24 cellular contexts compared by ENCODE assay signal in the genomic region with DNA sequence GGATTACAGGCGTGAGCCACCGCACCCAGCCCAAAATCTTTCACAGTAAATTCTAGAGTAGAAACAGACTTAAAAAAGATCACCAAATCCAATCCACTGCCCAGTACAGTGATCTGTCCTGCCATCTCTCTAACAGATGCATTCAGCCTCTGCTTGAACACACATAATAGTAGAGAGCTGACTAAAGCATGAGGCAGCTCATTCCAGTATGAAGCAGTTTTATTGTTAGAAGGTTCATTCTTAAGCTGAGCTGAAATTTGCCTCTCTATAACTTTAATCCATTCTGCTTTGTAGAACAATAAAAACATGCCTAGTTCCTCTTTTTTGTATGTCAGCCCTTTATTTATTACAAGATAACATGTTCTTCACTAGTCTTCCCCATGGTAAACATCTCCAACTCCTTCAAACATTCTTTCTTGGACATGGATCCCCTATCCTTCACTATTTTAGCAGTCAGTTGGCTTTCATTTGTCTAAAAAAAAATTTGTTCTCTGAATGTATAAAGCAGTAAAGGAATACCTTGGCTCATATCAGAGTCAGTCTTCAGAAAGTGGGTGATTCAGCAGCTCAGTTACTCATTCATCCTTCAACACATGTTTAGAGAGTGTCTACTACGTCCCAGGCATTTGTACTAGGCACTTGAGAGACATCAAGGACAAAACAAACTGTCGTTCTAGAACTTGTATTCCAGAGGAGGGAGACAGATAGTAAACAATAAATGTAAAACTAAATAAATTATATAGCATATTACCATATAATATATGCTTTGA. TPM values are rescaled to one million over a fixed set of nuclear protein-coding genes. Genes with fewer than 3 reads are reported as not detected.
DNase-seq lines count a peak whose midpoint lies in the region; ATAC-seq, FAIRE-seq and TF ChIP-seq lines count a peak whose summit lies in the region.
"Had no signal": no experiment of that assay in that cellular context is flagged by ENCODE, and none has a peak within 500 bp of the region (broad histone marks: within the 10 kb centered on the region; RNA-seq: fewer than 3 reads in every experiment).

No MANE protein-coding gene starts in this region.

- no peak overlapping the region for H2AFZ ChIP-seq in IMR-90 (replicated peaks; ENCODE audit: low read length, poor library complexity)
- H2AFZ ChIP-seq in astrocyte (ENCODE audit: low read depth, low read length) = no peak overlapping the region

- H2BK120ac ChIP-seq in IMR-90 (ENCODE audit: low read depth, low read length) = no peak overlapping the region

- TF ChIP-seq RAD21 in IMR-90 (IDR thresholded peaks at IDR 0.05; ENCODE audit: low read length) = no peak

- DNase-seq in AG08395 (ENCODE audit: low spot score) (peak; percentile 15), IMR-90 (peak; percentile 69), astrocyte (ENCODE audit: low read depth) (peak; percentile 63), foreskin keratinocyte (peak; percentile 22 to 62), T-helper 9 cell (no peak)
- DNase-seq: activated CD4-positive, alpha-beta T cell treated with anti-CD3 and anti-CD28 coated beads, Interleukin-2, amount 50 U/mL, for 48 hours; activated T-cell treated with anti-CD3 and anti-CD28 coated beads, Interleukin-2, amount 50 U/mL, for 1 hour; cerebellar nuclear complex; COR-L47; endodermal cell; GF-D8; immature natural killer cell; NCI-H1048; NCI-H526; stimulated activated naive CD8-positive, alpha-beta T cell treated with anti-CD3 and anti-CD28 coated beads, Interleukin-15, amount 100 ng/mL, for 72 hours; SW 1271 had no signal

- H3K36me3 Mint-ChIP-seq in astrocyte (ENCODE audit: low read depth, unreplicated experiment) = no peaks in the 10 kb centered on the region
- H3K36me3 Mint-ChIP-seq in activated T-helper 17 cell treated with anti-CD3 and anti-CD28 coated beads, Interleukin-2, amount 50 U/mL, for 72 hours (ENCODE audit: low read depth) = no peaks in the 10 kb centered on the region
- H3K36me3 Mint-ChIP-seq: immature natural killer cell; memory B cell; natural killer cell treated with Interleukin-12 subunit alpha and Interleukin-12 subunit beta and Interleukin-15 and Interleukin-18, amount 100 ng/mL, for 72 hours had no signal

- no peak overlapping the region for H2AK5ac ChIP-seq in IMR-90 (ENCODE audit: low read depth, low read length)

- H3K9me3 Mint-ChIP-seq in astrocyte (ENCODE audit: unreplicated experiment) = peaks cover 2% of the 10 kb centered on the region
- H3K9me3 Mint-ChIP-seq in activated T-helper 17 cell treated with anti-CD3 and anti-CD28 coated beads, Interleukin-2, amount 50 U/mL, for 72 hours = no peaks in the 10 kb centered on the region
- H3K9me3 Mint-ChIP-seq: memory B cell; natural killer cell treated with Interleukin-12 subunit alpha and Interleukin-12 subunit beta and Interleukin-15 and Interleukin-18, amount 100 ng/mL, for 72 hours; stimulated activated naive CD8-positive, alpha-beta T cell treated with anti-CD3 and anti-CD28 coated beads, Interleukin-15, amount 100 ng/mL, for 72 hours had no signal

- CTCF ChIA-PET in IMR-90 (lab: Yijun Ruan, JAX) = no interaction called here

- H3K9me3 ChIP-seq in IMR-90 (ENCODE audit: control insufficient read depth, insufficient read depth, low read length) = no peaks in the 10 kb centered on the region
- no peaks in the 10 kb centered on the region for H3K9me3 ChIP-seq in astrocyte (ENCODE audit: insufficient read depth, low read depth, low read length)

- H3K9ac ChIP-seq in IMR-90 (ENCODE audit: low read depth, low read length) (no peak overlapping the region), astrocyte (ENCODE audit: low read length) (no peak overlapping the region)

- no peaks in the 10 kb centered on the region for H3K79me2 ChIP-seq in astrocyte (ENCODE audit: insufficient read depth, low read length)

- H2BK20ac ChIP-seq in IMR-90 (ENCODE audit: low read depth, low read length) = no peak overlapping the region

- H4K91ac ChIP-seq in IMR-90 (ENCODE audit: insufficient read depth, low read depth, low read length) = no peak overlapping the region

- H2BK15ac ChIP-seq in IMR-90 (ENCODE audit: low read depth, low read length) = no peak overlapping the region

- no peaks in the 10 kb centered on the region for H3K79me1 ChIP-seq in IMR-90 (ENCODE audit: low read depth in 1 of 2, low read length in 2 of 2)

- dilution Hi-C loops in IMR-90 (cut with HindIII; ENCODE audit: low sequenced_read_pairs, unreplicated experiment) = no loop called here

- no peak overlapping the region for H3K18ac ChIP-seq in IMR-90 (ENCODE audit: low read depth, low read length)

- H3K23ac ChIP-seq in IMR-90 (ENCODE audit: low read depth, low read length) = no peak overlapping the region

- no peak overlapping the region for H2BK5ac ChIP-seq in IMR-90 (ENCODE audit: low read depth, low read length, poor library complexity, severe bottlenecking)

- FAIRE-seq in astrocyte (lab: Jason Lieb, UNC) = no peak
- FAIRE-seq: HTR-8/SVneo had no signal

- H3K27me3 ChIP-seq in IMR-90 (ENCODE audit: control insufficient read depth, insufficient read depth, low read length) (no peaks in the 10 kb centered on the region), astrocyte (ENCODE audit: insufficient read depth, low read length) (no peaks in the 10 kb centered on the region), foreskin keratinocyte (no peaks in the 10 kb centered on the region)

- H3K14ac ChIP-seq in IMR-90 (replicated peaks; ENCODE audit: low read depth, low read length) = no peak overlapping the region

- H4K20me1 ChIP-seq in IMR-90 (ENCODE audit: insufficient read depth, low read length) (no peaks in the 10 kb centered on the region), astrocyte (ENCODE audit: insufficient read depth, low read length) (no peaks in the 10 kb centered on the region)

- H3K36me3 ChIP-seq in IMR-90 (ENCODE audit: control insufficient read depth, insufficient read depth, low read length) (no peaks in the 10 kb centered on the region), astrocyte (ENCODE audit: insufficient read depth, low read length) (no peaks in the 10 kb centered on the region)

- peak; percentile 83 for ATAC-seq in IMR-90 (ENCODE audit: low read depth)
- ATAC-seq in foreskin keratinocyte = peak; percentile 83
- ATAC-seq in activated T-helper 17 cell treated with anti-CD3 and anti-CD28 coated beads, Interleukin-2, amount 50 U/mL, for 72 hours (replicated peaks) = no peak
- no peak for ATAC-seq in GM19328 (IDR thresholded peaks at IDR 0.05; ENCODE audit: unreplicated experiment)
- ATAC-seq in GM21825 (IDR thresholded peaks at IDR 0.05; ENCODE audit: unreplicated experiment) = no peak
- ATAC-seq: HCT116; natural killer cell treated with Interleukin-12 subunit alpha and Interleukin-12 subunit beta and Interleukin-15 and Interleukin-18, amount 100 ng/mL, for 72 hours; Panc1; stimulated activated naive CD8-positive, alpha-beta T cell treated with anti-CD3 and anti-CD28 coated beads, Interleukin-15, amount 100 ng/mL, for 72 hours had no signal

- POLR2A ChIA-PET in IMR-90 (lab: Charles Lee; ENCODE audit: unreplicated experiment) = no interaction called here

- no peak overlapping the region for H3K4ac ChIP-seq in IMR-90 (ENCODE audit: low read depth, low read length)

- no peaks in the 10 kb centered on the region for H3K9me1 ChIP-seq in IMR-90 (ENCODE audit: insufficient read depth, low read length)

- H3K4me3 Mint-ChIP-seq in astrocyte (ENCODE audit: unreplicated experiment) = no peak overlapping the region
- H3K4me3 Mint-ChIP-seq in activated T-helper 17 cell treated with anti-CD3 and anti-CD28 coated beads, Interleukin-2, amount 50 U/mL, for 72 hours = no peak overlapping the region
- H3K4me3 Mint-ChIP-seq: endodermal cell; immature natural killer cell; memory B cell; natural killer cell treated with Interleukin-12 subunit alpha and Interleukin-12 subunit beta and Interleukin-15 and Interleukin-18, amount 100 ng/mL, for 72 hours; stimulated activated naive CD8-positive, alpha-beta T cell treated with anti-CD3 and anti-CD28 coated beads, Interleukin-15, amount 100 ng/mL, for 72 hours had no signal

- no peak overlapping the region for H4K8ac ChIP-seq in IMR-90 (ENCODE audit: low read depth in 2 of 2, low read length in 2 of 2)

- intact Hi-C loops in IMR-90 (cut with micrococcal nuclease) = no loop called here

- H3K4me1 ChIP-seq in IMR-90 (ENCODE audit: control insufficient read depth, insufficient read depth, low read length) (no peaks in the 10 kb centered on the region), astrocyte (ENCODE audit: insufficient read depth, low read length) (no peaks in the 10 kb centered on the region), foreskin keratinocyte (no peaks in the 10 kb centered on the region)

- no peak overlapping the region for H4K5ac ChIP-seq in IMR-90 (ENCODE audit: low read depth, low read length)

- H3K4me3 ChIP-seq in IMR-90 (ENCODE audit: insufficient read depth, low read depth, low read length) = no peak overlapping the region
- H3K4me3 ChIP-seq in astrocyte (ENCODE audit: insufficient read depth, low read depth, low read length) = no peak overlapping the region

- in situ Hi-C loops in IMR-90 (cut with MboI; ENCODE audit: low sequenced_read_pairs) = no loop called here

- no peak overlapping the region for H2AK9ac ChIP-seq in IMR-90 (replicated peaks; ENCODE audit: low read depth, low read length, poor library complexity)

- WGBS in IMR-90 (ENCODE audit: extremely low coverage in 2 of 2, insufficient read length in 1 of 2), 2 experiments = no CpG with 5 or more reads among the region's 4 CpGs

- peak overlapping the region; percentile 30 for H3K27ac Mint-ChIP-seq in astrocyte (ENCODE audit: unreplicated experiment)
- no peak overlapping the region for H3K27ac Mint-ChIP-seq in activated T-helper 17 cell treated with anti-CD3 and anti-CD28 coated beads, Interleukin-2, amount 50 U/mL, for 72 hours
- H3K27ac Mint-ChIP-seq: endodermal cell; immature natural killer cell; memory B cell; natural killer cell treated with Interleukin-12 subunit alpha and Interleukin-12 subunit beta and Interleukin-15 and Interleukin-18, amount 100 ng/mL, for 72 hours; stimulated activated naive CD8-positive, alpha-beta T cell treated with anti-CD3 and anti-CD28 coated beads, Interleukin-15, amount 100 ng/mL, for 72 hours had no signal

- BruUV-seq in IMR-90 (replicated peaks; lab: Mats Ljungman, UMichigan) = no TSS peak

- H3K4me2 ChIP-seq in IMR-90 (ENCODE audit: low read depth, low read length) (no peak overlapping the region), astrocyte (ENCODE audit: low read length) (no peak overlapping the region)

- H3K56ac ChIP-seq in IMR-90 (ENCODE audit: extremely low read depth, insufficient read depth, low read length) = no peak overlapping the region

- H3K27ac ChIP-seq in IMR-90 (ENCODE audit: insufficient read depth, low read length) (no peak overlapping the region), astrocyte (ENCODE audit: low read depth, low read length) (no peak overlapping the region), foreskin keratinocyte (no peak overlapping the region)

- H3K27me3 Mint-ChIP-seq in astrocyte (ENCODE audit: low read depth, unreplicated experiment) = no peaks in the 10 kb centered on the region
- H3K27me3 Mint-ChIP-seq in activated T-helper 17 cell treated with anti-CD3 and anti-CD28 coated beads, Interleukin-2, amount 50 U/mL, for 72 hours = no peaks in the 10 kb centered on the region
- H3K27me3 Mint-ChIP-seq: memory B cell; stimulated activated naive CD8-positive, alpha-beta T cell treated with anti-CD3 and anti-CD28 coated beads, Interleukin-15, amount 100 ng/mL, for 72 hours had no signal

- H3K4me1 Mint-ChIP-seq in astrocyte (ENCODE audit: low read depth, unreplicated experiment) = peaks cover 9% of the 10 kb centered on the region
- H3K4me1 Mint-ChIP-seq in activated T-helper 17 cell treated with anti-CD3 and anti-CD28 coated beads, Interleukin-2, amount 50 U/mL, for 72 hours = no peaks in the 10 kb centered on the region
- H3K4me1 Mint-ChIP-seq: immature natural killer cell; memory B cell; stimulated activated naive CD8-positive, alpha-beta T cell treated with anti-CD3 and anti-CD28 coated beads, Interleukin-15, amount 100 ng/mL, for 72 hours had no signal

- no peak for TF ChIP-seq POLR2A in IMR-90 (IDR thresholded peaks at IDR 0.05; ENCODE audit: low read depth, low read length)

- no peak for TF ChIP-seq CTCF in IMR-90 (conservative IDR thresholded peaks at IDR 0.05; ENCODE audit: low read depth, low read length)
- TF ChIP-seq CTCF in astrocyte (IDR thresholded peaks at IDR 0.05; ENCODE audit: insufficient read depth, low read depth, low read length) = no peak
- no peak for TF ChIP-seq CTCF in foreskin keratinocyte (conservative IDR thresholded peaks at IDR 0.05)

RNA-seq across cellular contexts. Expression of gene PTBP2, which starts 10.7 kb away (rescaled TPM):
- total RNA-seq in IMR-90 (2012; rRNA removed) (37.8 and 38.6 TPM in 2 replicates), astrocyte (17.7 and 20.7 TPM in 2 replicates), foreskin keratinocyte (8.8 and 9.7 TPM in 2 replicates)
- polyA plus RNA-seq in IMR-90 (2012; rRNA removed) (6.2 and 9.7 TPM in 2 replicates), foreskin keratinocyte (2.4 and 2.9 TPM in 2 replicates)
- 1.2 and 3.1 TPM in 2 replicates for polyA plus RNA-seq in IMR-90 (2012; cell fraction: cytosol; rRNA removed)
- 5.4 and 55.5 TPM in 2 replicates for polyA plus RNA-seq in IMR-90 (2012; cell fraction: nucleus; rRNA removed; ENCODE audit: low replicate concordance)
- 10 to 100 TPM; 12.3 to 18.4 TPM for total RNA-seq in activated T-helper 17 cell treated with anti-CD3 and anti-CD28 coated beads, Interleukin-2, amount 50 U/mL, for 72 hours

Comparison
In these comparisons a context has a peak if more than half of its experiments do, and no peak if none do; other contexts are left out.
1. ATAC-seq: peak in IMR-90 (single experiment) and foreskin keratinocyte (single experiment); none in activated T-helper 17 cell treated with anti-CD3 and anti-CD28 coated beads, Interleukin-2, amount 50 U/mL, for 72 hours (single experiment), GM19328 (single experiment) and GM21825 (single experiment).